9 cellular contexts compared by ENCODE assay signal in the genomic region with DNA sequence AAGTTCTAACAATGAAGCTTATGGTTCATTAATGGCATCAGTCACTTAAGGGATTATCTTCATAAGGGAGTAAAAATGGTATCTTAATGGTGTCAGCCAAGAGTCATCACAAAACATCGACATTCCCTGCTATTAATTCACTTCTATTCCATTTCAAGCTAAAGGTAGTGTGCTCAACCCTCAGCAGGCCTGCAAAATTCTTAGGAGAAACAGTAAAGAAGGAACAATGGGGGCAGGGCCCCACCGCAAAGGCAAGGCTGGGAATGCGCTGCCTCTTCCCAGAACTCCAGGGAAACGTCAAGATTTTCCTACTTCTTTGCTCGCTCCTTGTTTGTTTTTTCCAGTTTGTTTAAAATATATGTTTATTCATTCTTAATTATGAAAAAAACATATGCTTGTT.
DNase-seq lines count a peak whose midpoint lies in the region; ATAC-seq and TF ChIP-seq lines count a peak whose summit lies in the region.
"Had no signal": no experiment of that assay in that cellular context is flagged by ENCODE, and none has a peak within 500 bp of the region (broad histone marks: within the 10 kb centered on the region; RNA-seq: fewer than 3 reads in every experiment).

No MANE protein-coding gene starts in this region.

- peak overlapping the region; percentile 33 for H3K4me3 ChIP-seq in right cardiac atrium (ENCODE audit: low read length)
- peak overlapping the region; percentile 51 for H3K4me3 ChIP-seq in choroid plexus epithelial cell (ENCODE audit: low read depth, low read length)

- TF ChIP-seq CTCF in choroid plexus epithelial cell (conservative IDR thresholded peaks at IDR 0.05; ENCODE audit: low read depth, low read length) (no peak), nephron (IDR thresholded peaks at IDR 0.05; ENCODE audit: unreplicated experiment in 3 of 3) (no peak)

- H3K4me1 Mint-ChIP-seq in nephron, result peaks cover 23% of the 10 kb centered on the region

- H3K27me3 ChIP-seq in right cardiac atrium (ENCODE audit: control insufficient read depth, insufficient read depth), result no peaks in the 10 kb centered on the region

- peaks cover 1% of the 10 kb centered on the region for H3K4me1 ChIP-seq in right cardiac atrium (ENCODE audit: control insufficient read depth, insufficient read depth, low read length)

- 43% methylated on average over 5 of the region's 5 CpGs for whole genome bisulfite sequencing in right cardiac atrium

- H3K27ac Mint-ChIP-seq in nephron, result peak overlapping the region in 2 of 3 experiments; percentile 22 to 58

- intact Hi-C loops in right cardiac atrium (cut with DNase I) (loop anchor here in 3 of 4 donors (10.0 kb wide), 1 partner anchor 274 kb away; no protein-coding TSS in a partner anchor), left cardiac atrium (cut with DNase I) (loop anchor here (10.0 kb wide), 1 partner anchor 256 kb away; no protein-coding TSS in a partner anchor)

- H3K36me3 Mint-ChIP-seq in nephron (ENCODE audit: low read depth), result no peaks in the 10 kb centered on the region

- H3K9me3 Mint-ChIP-seq in nephron, result no peaks in the 10 kb centered on the region

- H3K27me3 Mint-ChIP-seq in nephron (ENCODE audit: low read depth), result peaks cover 7% of the 10 kb centered on the region

- ATAC-seq in right cardiac atrium, result no peak
- ATAC-seq in left cardiac atrium, result no peak
- no peak for ATAC-seq in HG02798 (IDR thresholded peaks at IDR 0.05; ENCODE audit: poor library complexity, unreplicated experiment)
- ATAC-seq in HG03108 (IDR thresholded peaks at IDR 0.05; ENCODE audit: unreplicated experiment), result no peak

- no peak overlapping the region for H3K27ac ChIP-seq in right cardiac atrium (ENCODE audit: low read length)
- H3K27ac ChIP-seq: C4-2B had no signal

- H3K9me3 ChIP-seq in right cardiac atrium (ENCODE audit: control insufficient read depth, low read length), result no peaks in the 10 kb centered on the region

- peak overlapping the region; percentile 79 to 88 (median 87) for H3K4me3 Mint-ChIP-seq in nephron

- DNase-seq in right cardiac atrium (no peak), left cardiac atrium (no peak), choroid plexus epithelial cell (ENCODE audit: low read depth) (no peak), DMS53 (lab: John Stamatoyannopoulos, UW) (no peak)
- no peak for DNase-seq in stimulated activated naive CD4-positive, alpha-beta T cell treated with Interleukin-2 at 50 U/mL for 16 hours (lab: John Stamatoyannopoulos, UW)
